ENCODE assay signal across 8 cellular contexts in the genomic region with DNA sequence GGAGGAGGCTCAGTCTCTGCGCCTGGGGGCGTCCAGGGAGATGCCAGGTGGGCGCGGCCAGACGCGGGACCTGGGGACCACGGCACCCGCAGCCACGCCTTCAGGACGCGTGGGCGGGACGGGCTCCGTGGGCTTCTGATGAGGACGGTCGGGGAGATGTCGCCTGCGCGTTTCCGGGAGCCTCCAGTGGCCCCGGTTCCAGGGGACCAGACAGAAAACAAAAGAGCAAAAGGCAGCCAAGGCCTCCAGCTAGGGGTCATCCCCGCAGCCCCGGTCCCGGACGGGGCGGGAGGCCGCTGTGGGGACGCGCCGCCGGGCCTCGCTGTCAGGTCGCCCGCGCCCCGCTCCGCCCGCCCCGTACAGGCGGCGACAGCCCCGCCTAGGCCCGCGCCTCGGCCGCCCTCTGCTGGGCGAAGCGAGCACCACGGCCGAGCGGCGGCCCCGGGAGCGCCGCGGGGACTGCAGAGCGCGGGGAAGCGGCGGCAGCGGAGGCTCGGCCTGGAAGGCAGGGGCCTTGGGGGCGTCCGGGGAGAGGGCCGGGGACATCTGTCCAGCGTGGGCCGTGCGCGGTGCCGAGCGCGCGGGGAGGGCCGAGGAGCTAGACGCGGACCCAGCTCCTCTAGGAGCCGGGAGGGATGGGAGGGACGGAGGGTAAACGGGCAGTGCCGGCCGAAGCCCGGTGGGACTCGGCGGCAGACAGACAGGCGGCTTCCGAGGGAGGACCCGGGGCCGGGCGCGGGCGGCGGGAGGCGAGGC. TPM values are rescaled to one million over a fixed set of nuclear protein-coding genes. Genes with fewer than 3 reads are reported as not detected.
A peak's percentile ranks its signal among the peaks of the same experiment; 100 is the strongest.
DNase-seq lines count a peak whose midpoint lies in the region; ATAC-seq, FAIRE-seq and TF ChIP-seq lines count a peak whose summit lies in the region.

No MANE protein-coding gene starts in this region.

- peaks cover 13 to 16% of the 10 kb centered on the region in 2 experiments for H3K4me1 ChIP-seq in neutrophil (ENCODE audit: control insufficient read depth in 1 of 2, insufficient read depth in 1 of 2, low read depth in 1 of 2, low read length in 1 of 2)

- FAIRE-seq in frontal cortex (lab: Jason Lieb, UNC), result no peak

- H3K4me3 ChIP-seq in neutrophil (ENCODE audit: low read depth in 1 of 2, low read length in 1 of 2), result peak overlapping the region; percentile 65 to 85

- H3K36me3 ChIP-seq in neutrophil, result no peaks in the 10 kb centered on the region

- peaks cover 53% of the 10 kb centered on the region for H3K27me3 ChIP-seq in neutrophil

- peak; percentile 73 for TF ChIP-seq CTCF in neutrophil (IDR thresholded peaks at IDR 0.05)

- no peaks in the 10 kb centered on the region for H3K9me3 ChIP-seq in neutrophil

- DNase-seq in EL (peak; percentile 72), KG1 (lab: John Stamatoyannopoulos, UW) (peak; percentile 84), SHP77 treated with DMSO at 0.1 percent for 48 hours (lab: John Stamatoyannopoulos, UW) (peak; percentile 59), frontal cortex (ENCODE audit: low spot score in 2 of 2) (peak; percentile 88 to 92), superior temporal gyrus (ENCODE audit: extremely low spot score) (peak; percentile 72)
- peak; percentile 74 for DNase-seq in activated gamma-delta T cell treated with anti-CD3 and anti-CD28 coated beads, Interleukin-2, amount 50 U/mL, for 16 hours (ENCODE audit: low read depth)

- ATAC-seq in GM21786 (IDR thresholded peaks at IDR 0.05; ENCODE audit: unreplicated experiment), result peak; percentile 85

- peak overlapping the region; percentile 31 for H3K27ac ChIP-seq in neutrophil

RNA-seq across cellular contexts. Expression of a gene that starts 48.7 kb away (rescaled TPM):
- total RNA-seq in frontal cortex, result 10.2 TPM

Comparison
In these comparisons a context has a peak if more than half of its experiments do, and no peak if none do; other contexts are left out.
1. Peak in every context shown above with its lines: DNase-seq, ATAC-seq, H3K4me3 ChIP-seq and H3K27ac ChIP-seq.